8 cellular contexts compared by ENCODE assay signal in the genomic region with DNA sequence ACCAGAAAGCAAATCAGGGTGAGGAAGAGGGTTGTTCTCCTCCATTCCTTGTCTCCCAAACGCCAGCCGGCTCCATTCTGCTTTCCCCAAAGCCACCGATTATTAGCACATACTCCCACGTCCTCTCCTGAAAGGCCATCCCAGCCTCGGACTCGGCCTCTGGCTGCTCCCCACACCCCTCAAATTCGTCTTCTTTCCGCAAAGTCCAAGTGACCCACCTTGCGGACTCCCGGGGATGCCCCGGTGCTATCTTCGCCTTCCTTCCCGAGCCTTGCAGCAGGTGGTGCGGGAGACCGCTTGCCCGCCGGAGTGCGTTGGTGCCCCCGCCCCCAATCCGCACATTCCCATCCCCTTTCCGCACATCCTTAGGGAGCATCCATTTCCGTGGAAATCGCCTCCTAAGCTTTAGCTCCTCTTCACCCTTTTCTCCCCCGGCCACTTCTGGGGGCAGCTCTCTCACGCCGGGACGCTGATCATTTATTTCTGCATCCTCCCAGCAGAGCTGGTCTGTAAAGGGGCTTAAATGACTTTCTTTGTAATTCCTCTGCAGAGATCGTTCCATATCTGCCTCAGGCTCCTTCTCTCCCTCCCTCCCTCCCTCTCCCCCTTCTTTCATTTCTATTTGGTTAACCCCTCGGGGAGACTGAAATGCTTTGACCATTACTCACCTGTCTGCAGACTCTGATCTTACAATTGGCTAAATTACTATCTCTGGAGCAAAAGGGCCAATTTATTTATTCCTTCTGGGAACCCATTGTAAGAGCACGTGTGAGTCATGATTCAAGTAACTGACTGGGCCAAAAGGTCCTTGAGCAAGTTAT. TPM values are rescaled to one million over a fixed set of nuclear protein-coding genes. Genes with fewer than 3 reads are reported as not detected.
DNase-seq lines count a peak whose midpoint lies in the region; ATAC-seq, FAIRE-seq and TF ChIP-seq lines count a peak whose summit lies in the region.

No MANE protein-coding gene starts in this region.

- POLR2A ChIA-PET in SK-N-SH (lab: Yijun Ruan, JAX), result no interaction called here

- DNase-seq in H7 (peak; percentile 63), SK-N-SH (peak; percentile 27), hepatic stellate cell (ENCODE audit: low spot score) (peak; percentile 34), skeletal muscle cell (ENCODE audit: low read depth) (peak; percentile 69), germinal center (ENCODE audit: low spot score) (no peak), GM19239 (ENCODE audit: insufficient read length, low spot score) (no peak), pons (ENCODE audit: low spot score) (no peak)

- peak overlapping the region; percentile 57 for H3K4me3 ChIP-seq in H7 (ENCODE audit: insufficient read depth, low read depth, low read length)
- H3K4me3 ChIP-seq in SK-N-SH (ENCODE audit: low read depth in 2 of 2, low read length in 1 of 2), result peak overlapping the region; percentile 49 to 76
- peak overlapping the region; percentile 53 for H3K4me3 ChIP-seq in skeletal muscle cell (ENCODE audit: low read depth, low read length)

- peak overlapping the region in 1 of 2 experiments; percentile 74; a peak in 2 of 4 replicates for H3K27ac ChIP-seq in SK-N-SH (ENCODE audit: low read depth in 2 of 2, low read length in 1 of 2)

- peaks cover 47% of the 10 kb centered on the region for H3K27me3 ChIP-seq in H7 (ENCODE audit: control insufficient read depth, insufficient read depth, low read length)
- no peaks in the 10 kb centered on the region for H3K27me3 ChIP-seq in SK-N-SH (ENCODE audit: insufficient read depth)

- TF ChIP-seq EP300 in SK-N-SH (IDR thresholded peaks at IDR 0.05; ENCODE audit: borderline replicate concordance in 1 of 2, low read depth in 1 of 2, low read length in 1 of 2), result peak in 1 of 2 experiments; percentile 71; a peak in 2 of 4 replicates

- no peaks in the 10 kb centered on the region for H3K9me2 ChIP-seq in SK-N-SH

- H3K4me1 ChIP-seq in SK-N-SH (ENCODE audit: control insufficient read depth in 1 of 2, insufficient read depth in 2 of 2, low read depth in 1 of 2, low read length in 1 of 2), result peaks cover 8 to 29% of the 10 kb centered on the region in 2 experiments; a peak in 2 of 4 replicates

- WGBS in SK-N-SH (ENCODE audit: low lambda C conversion rate), result 5% methylated on average over 25 of the region's 30 CpGs

- peaks cover 12% of the 10 kb centered on the region for H3F3A ChIP-seq in SK-N-SH (replicated peaks; ENCODE audit: insufficient read depth)

- H3K79me2 ChIP-seq in SK-N-SH (ENCODE audit: insufficient read depth), result no peaks in the 10 kb centered on the region

- peak overlapping the region; percentile 95 for H3K4me2 ChIP-seq in SK-N-SH

- no peak for TF ChIP-seq CTCF in SK-N-SH (IDR thresholded peaks at IDR 0.05)

- H4K20me1 ChIP-seq in SK-N-SH (ENCODE audit: insufficient read depth), result no peaks in the 10 kb centered on the region

- CTCF ChIA-PET in SK-N-SH (lab: Yijun Ruan, JAX), result interaction anchor here (1.3 to 1.6 kb wide), 2 partner anchors 40 to 500 kb away, joined by 3 to 7 read pairs; no protein-coding TSS in a partner anchor

- H3K36me3 ChIP-seq in H7 (replicated peaks; ENCODE audit: control insufficient read depth, insufficient read depth, low read length) (no peaks in the 10 kb centered on the region), SK-N-SH (replicated peaks in 1 of 2; ENCODE audit: control insufficient read depth in 1 of 2, insufficient read depth in 2 of 2, low read length in 1 of 2) (peaks cover 0 to 3% of the 10 kb centered on the region in 2 experiments)

- H3K9ac ChIP-seq in SK-N-SH, result peak overlapping the region; percentile 55; the same call in 1 of the 2 replicates

- no peak for ATAC-seq in GM21367 (IDR thresholded peaks at IDR 0.05; ENCODE audit: unreplicated experiment)

- FAIRE-seq in GM19239 (lab: Jason Lieb, UNC), result no peak

- no peaks in the 10 kb centered on the region for H3K9me3 ChIP-seq in SK-N-SH

- no peak for TF ChIP-seq RAD21 in SK-N-SH (IDR thresholded peaks at IDR 0.05; ENCODE audit: low read length)

- peak overlapping the region; percentile 75; the same call in 1 of the 2 replicates for H2AFZ ChIP-seq in SK-N-SH (ENCODE audit: low read depth)

TF ChIP-seq in SK-N-SH, 30 proteins besides CTCF, POLR2A, EP300 and RAD21:
- TF ChIP-seq FOXM1 (IDR thresholded peaks at IDR 0.05; ENCODE audit: low read depth) (0 out of 2 replicates have a peak, but pooled peaks have one; percentile 12), GABPA (IDR thresholded peaks at IDR 0.05; ENCODE audit: low read depth) (no peak), TCF12 (IDR thresholded peaks at IDR 0.05) (peak; percentile 67), MXI1 (IDR thresholded peaks at IDR 0.05; ENCODE audit: low read depth, low read length) (no peak), FOSL2 (IDR thresholded peaks at IDR 0.05; ENCODE audit: borderline replicate concordance, low read depth) (peak; percentile 76; the same call in 1 of the 2 replicates), RXRA (IDR thresholded peaks at IDR 0.05; ENCODE audit: borderline replicate concordance, low read depth) (peak; percentile 73), TEAD4 (IDR thresholded peaks at IDR 0.05; ENCODE audit: borderline replicate concordance, insufficient read depth) (peak; percentile 44; the same call in 1 of the 2 replicates), NFIC (IDR thresholded peaks at IDR 0.05; ENCODE audit: borderline replicate concordance) (peak; percentile 53; the same call in 1 of the 2 replicates), CHD2 (IDR thresholded peaks at IDR 0.05; ENCODE audit: low read length, partially characterized antibody) (no peak), MEF2A (IDR thresholded peaks at IDR 0.05; ENCODE audit: borderline replicate concordance, low read depth) (peak; percentile 55; the same call in 1 of the 2 replicates), JUND (IDR thresholded peaks at IDR 0.05) (peak; percentile 86)
- TF ChIP-seq, protein P1, sequence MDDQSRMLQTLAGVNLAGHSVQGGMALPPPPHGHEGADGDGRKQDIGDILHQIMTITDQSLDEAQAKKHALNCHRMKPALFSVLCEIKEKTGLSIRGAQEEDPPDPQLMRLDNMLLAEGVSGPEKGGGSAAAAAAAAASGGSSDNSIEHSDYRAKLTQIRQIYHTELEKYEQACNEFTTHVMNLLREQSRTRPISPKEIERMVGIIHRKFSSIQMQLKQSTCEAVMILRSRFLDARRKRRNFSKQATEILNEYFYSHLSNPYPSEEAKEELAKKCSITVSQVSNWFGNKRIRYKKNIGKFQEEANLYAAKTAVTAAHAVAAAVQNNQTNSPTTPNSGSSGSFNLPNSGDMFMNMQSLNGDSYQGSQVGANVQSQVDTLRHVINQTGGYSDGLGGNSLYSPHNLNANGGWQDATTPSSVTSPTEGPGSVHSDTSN (IDR thresholded peaks at IDR 0.05), result peak; percentile 69
- TF ChIP-seq, protein P2, sequence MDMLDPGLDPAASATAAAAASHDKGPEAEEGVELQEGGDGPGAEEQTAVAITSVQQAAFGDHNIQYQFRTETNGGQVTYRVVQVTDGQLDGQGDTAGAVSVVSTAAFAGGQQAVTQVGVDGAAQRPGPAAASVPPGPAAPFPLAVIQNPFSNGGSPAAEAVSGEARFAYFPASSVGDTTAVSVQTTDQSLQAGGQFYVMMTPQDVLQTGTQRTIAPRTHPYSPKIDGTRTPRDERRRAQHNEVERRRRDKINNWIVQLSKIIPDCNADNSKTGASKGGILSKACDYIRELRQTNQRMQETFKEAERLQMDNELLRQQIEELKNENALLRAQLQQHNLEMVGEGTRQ (IDR thresholded peaks at IDR 0.05; ENCODE audit: borderline replicate concordance, low read depth, low read length), result no peak
- TF ChIP-seq, protein P3, sequence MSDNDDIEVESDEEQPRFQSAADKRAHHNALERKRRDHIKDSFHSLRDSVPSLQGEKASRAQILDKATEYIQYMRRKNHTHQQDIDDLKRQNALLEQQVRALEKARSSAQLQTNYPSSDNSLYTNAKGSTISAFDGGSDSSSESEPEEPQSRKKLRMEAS (IDR thresholded peaks at IDR 0.05; ENCODE audit: low read depth), result peak; percentile 18; the same call in 1 of the 2 replicates
TF ChIP-seq in SK-N-SH: peak in this region for 10.

RNA-seq across cellular contexts. Expression of a gene that starts 1.2 kb away (rescaled TPM):
- total RNA-seq in H7 (2014; rRNA removed; shearing (Covaris generic)), result 5.7 and 7.3 TPM in 2 replicates
- polyA plus RNA-seq in SK-N-SH (2012; rRNA removed), result 4.3 and 5.4 TPM in 2 replicates
- 3.7 and 5.0 TPM in 2 replicates for polyA plus RNA-seq in SK-N-SH (2012; cell fraction: cytosol; rRNA removed)
- 2.3 and 3.9 TPM in 2 replicates for polyA plus RNA-seq in SK-N-SH (2012; cell fraction: nucleus; rRNA removed)

Comparison
In these comparisons a context has a peak if more than half of its experiments do, and no peak if none do; other contexts are left out.
1. DNase-seq: peak in H7 (single experiment), SK-N-SH (single experiment), hepatic stellate cell (single experiment) and skeletal muscle cell (single experiment); none in germinal center (single experiment), GM19239 (single experiment) and pons (single experiment).
2. Peak in every context shown above with its lines, with median percentiles within 50 percentile points of each other: H3K4me3 ChIP-seq.